ENCODE assay signal across 9 cellular contexts in the genomic region with DNA sequence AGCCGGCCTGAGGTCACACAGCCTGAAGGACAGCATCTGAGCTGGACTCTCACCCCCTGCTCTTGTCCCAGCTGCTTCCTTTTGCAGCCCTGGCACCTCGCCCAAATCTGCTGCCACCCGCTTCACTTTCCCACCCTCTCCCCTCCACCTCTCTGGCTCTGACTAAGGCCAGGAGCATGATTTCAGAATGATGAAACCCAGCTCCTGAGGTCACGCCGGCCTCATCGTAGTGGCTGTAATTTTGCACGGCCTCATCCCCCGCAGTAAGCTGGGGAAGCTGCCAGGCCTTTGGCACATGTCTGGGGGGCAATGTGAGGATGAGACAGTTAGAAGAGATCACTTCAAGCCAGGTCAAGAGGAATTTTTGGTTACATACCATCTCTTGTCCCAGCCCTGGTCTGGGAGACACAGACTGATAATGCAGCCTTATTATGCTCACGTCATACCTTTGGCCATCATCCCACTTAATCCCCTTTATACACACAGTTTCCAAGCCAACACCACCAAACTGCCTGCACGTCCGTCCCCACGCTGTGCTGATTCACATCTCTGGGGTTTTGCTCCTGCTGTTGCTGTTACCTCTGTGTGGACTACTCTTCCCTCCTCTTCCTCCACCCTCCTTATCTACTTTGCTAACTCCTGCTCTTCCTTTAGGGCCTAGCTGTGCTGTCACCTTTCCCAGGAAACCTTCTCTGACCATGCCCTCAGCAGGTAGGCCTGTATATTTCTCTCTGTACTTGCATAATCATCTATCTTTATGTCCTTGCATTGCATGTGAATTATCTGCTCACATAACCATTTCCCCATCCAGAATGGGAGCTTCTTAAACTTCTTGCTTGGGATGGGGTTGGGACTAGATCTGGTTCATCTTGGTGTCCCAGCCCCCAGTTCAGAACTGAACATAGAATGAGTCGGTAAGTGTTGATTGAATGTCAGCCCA. TPM values are rescaled to one million over a fixed set of nuclear protein-coding genes. Genes with fewer than 3 reads are reported as not detected.
A peak's percentile ranks its signal among the peaks of the same experiment; 100 is the strongest.
DNase-seq lines count a peak whose midpoint lies in the region; ATAC-seq and TF ChIP-seq lines count a peak whose summit lies in the region.
"Had no signal": no experiment of that assay in that cellular context is flagged by ENCODE, and none has a peak within 500 bp of the region (broad histone marks: within the 10 kb centered on the region; RNA-seq: fewer than 3 reads in every experiment).

No MANE protein-coding gene starts in this region.

- H3K9me2 ChIP-seq in PC-9 (ENCODE audit: insufficient read depth), result no peaks in the 10 kb centered on the region

- H2BK120ac ChIP-seq in trophoblast cell (ENCODE audit: insufficient read depth, low read length, poor library complexity), result no peak overlapping the region

- no peak overlapping the region for H3K4ac ChIP-seq in trophoblast cell (ENCODE audit: low read depth, low read length)

- H4K20me1 ChIP-seq in PC-9 (ENCODE audit: insufficient read depth), result no peaks in the 10 kb centered on the region

- peaks cover 25% of the 10 kb centered on the region for H3F3A ChIP-seq in PC-9 (ENCODE audit: insufficient read depth, low read depth)

- H3K4me3 ChIP-seq in PC-9 (no peak overlapping the region; the same call in 1 of the 2 replicates), esophagus squamous epithelium (no peak overlapping the region), trophoblast cell (ENCODE audit: low read depth, low read length) (no peak overlapping the region)
- H3K4me3 ChIP-seq: GM12878 had no signal

- intact Hi-C loops in PC-9 (cut with micrococcal nuclease; ENCODE audit: unreplicated experiment) (no loop called here), esophagus squamous epithelium (cut with DNase I) (no loop called here)

- H3K23ac ChIP-seq in trophoblast cell (ENCODE audit: low read length), result no peak overlapping the region

- no peaks in the 10 kb centered on the region for H3K79me2 ChIP-seq in PC-9 (ENCODE audit: low read depth)
- peaks cover 2% of the 10 kb centered on the region for H3K79me2 ChIP-seq in trophoblast cell (ENCODE audit: control insufficient read depth, insufficient read depth, low read length, poor library complexity)

- peak overlapping the region; percentile 57 for H3K4me2 ChIP-seq in PC-9
- H3K4me2 ChIP-seq in trophoblast cell (ENCODE audit: low read length), result no peak overlapping the region

- H3K9ac ChIP-seq in trophoblast cell (ENCODE audit: low read length), result no peak overlapping the region

- H3K36me3 ChIP-seq in PC-9 (ENCODE audit: low read depth) (no peaks in the 10 kb centered on the region), esophagus squamous epithelium (no peaks in the 10 kb centered on the region), trophoblast cell (ENCODE audit: control insufficient read depth in 1 of 2, insufficient read depth in 2 of 2, low read length in 2 of 2) (no peaks in the 10 kb centered on the region)

- H3K27ac ChIP-seq in PC-9, result peak overlapping the region; percentile 85
- peak overlapping the region; percentile 6 to 89 (median 73) for H3K27ac ChIP-seq in esophagus squamous epithelium
- no peak overlapping the region for H3K27ac ChIP-seq in trophoblast cell (ENCODE audit: low read depth, low read length)

- WGBS in esophagus squamous epithelium, 2 donors, result 54 to 60% methylated on average over 7 to 10 of the region's 13 CpGs
- WGBS in trophoblast cell (ENCODE audit: extremely low coverage, insufficient coverage, insufficient read length), result no CpG with 5 or more reads among the region's 13 CpGs

- no peak overlapping the region for H4K91ac ChIP-seq in trophoblast cell (ENCODE audit: low read depth, low read length)

- H2BK5ac ChIP-seq in trophoblast cell (ENCODE audit: low read depth, low read length, poor library complexity), result no peak overlapping the region

- H2AK5ac ChIP-seq in trophoblast cell (ENCODE audit: low read length), result no peak overlapping the region

- POLR2A ChIA-PET in PC-9 (lab: Charles Lee; ENCODE audit: unreplicated experiment), result interaction anchor here (0.6 to 0.7 kb wide), 5 partner anchors 29 to 1757 kb away, joined by 3 to 5 read pairs (median 4); no protein-coding TSS in a partner anchor

- TF ChIP-seq POLR2A in esophagus squamous epithelium (IDR thresholded peaks at IDR 0.05), result no peak

- no peak for ATAC-seq in GM18858 (IDR thresholded peaks at IDR 0.05; ENCODE audit: unreplicated experiment)
- ATAC-seq in GM21576 (IDR thresholded peaks at IDR 0.05; ENCODE audit: unreplicated experiment), result no peak
- no peak for ATAC-seq in GM19351 (IDR thresholded peaks at IDR 0.05; ENCODE audit: unreplicated experiment)
- ATAC-seq: GM12878 had no signal

- no peaks in the 10 kb centered on the region for H3K79me1 ChIP-seq in trophoblast cell (ENCODE audit: low read length)

- DNase-seq in Daoy (ENCODE audit: low read depth) (peak; percentile 96), PC-9 (peak; percentile 87 to 88), esophagus squamous epithelium (lab: John Stamatoyannopoulos, UW) (no peak), trophoblast cell (peak; percentile 28 to 57), GM19240 (ENCODE audit: insufficient read length, low spot score) (no peak)

- no peak overlapping the region for H4K12ac ChIP-seq in trophoblast cell (ENCODE audit: low read depth, low read length)

- CTCF ChIA-PET in PC-9 (lab: Charles Lee), result no interaction called here

- no peak overlapping the region for H3K18ac ChIP-seq in trophoblast cell (ENCODE audit: low read length)

- no peak overlapping the region for H4K8ac ChIP-seq in trophoblast cell (ENCODE audit: low read depth, low read length)

- H3K27me3 ChIP-seq in PC-9 (ENCODE audit: insufficient read depth, low read depth) (no peaks in the 10 kb centered on the region), esophagus squamous epithelium (no peaks in the 10 kb centered on the region), trophoblast cell (ENCODE audit: insufficient read depth, low read length) (no peaks in the 10 kb centered on the region)

- H2BK12ac ChIP-seq in trophoblast cell (ENCODE audit: low read length), result no peak overlapping the region

- H3K14ac ChIP-seq in trophoblast cell (ENCODE audit: low read length), result no peak overlapping the region

- H3K4me1 ChIP-seq in PC-9 (replicated peaks; ENCODE audit: insufficient read depth) (peaks cover 29% of the 10 kb centered on the region), esophagus squamous epithelium (peaks cover 0 to 9% (median 5%) of the 10 kb centered on the region in 3 donors), trophoblast cell (ENCODE audit: control insufficient read depth in 1 of 2, insufficient read depth in 2 of 2, low read length in 2 of 2) (peaks cover 0 to 2% of the 10 kb centered on the region in 2 experiments)

- H3K9me3 ChIP-seq in PC-9 (ENCODE audit: insufficient read depth, low read depth), result no peaks in the 10 kb centered on the region
- H3K9me3 ChIP-seq in esophagus squamous epithelium, result no peaks in the 10 kb centered on the region
- no peaks in the 10 kb centered on the region for H3K9me3 ChIP-seq in trophoblast cell (ENCODE audit: insufficient read depth, low read depth, low read length)

- TF ChIP-seq CTCF in PC-9 (conservative IDR thresholded peaks at IDR 0.05) (no peak), esophagus squamous epithelium (IDR thresholded peaks at IDR 0.05) (no peak)

- peak overlapping the region; percentile 56 for H2AFZ ChIP-seq in PC-9
- H2AFZ ChIP-seq in trophoblast cell (ENCODE audit: insufficient read depth, low read length, poor library complexity), result no peak overlapping the region

- BruUV-seq in PC-9 (replicated peaks; lab: Mats Ljungman, UMichigan), result no TSS peak

RNA-seq across cellular contexts. Expression of a gene that starts 58.0 kb away (rescaled TPM):
- not detected in 2 replicates for total RNA-seq in Daoy (2014; rRNA removed; shearing (Covaris generic))
- not detected in 2 replicates for total RNA-seq in PC-9 (2021)
- under 1 TPM in 2 of 4 donors, not detected in 2; 0.19 to 0.97 TPM for total RNA-seq in esophagus squamous epithelium
- polyA plus RNA-seq in trophoblast cell (2013), result not detected in 2 replicates
- total RNA-seq: GM12878 had no signal
- polyA plus RNA-seq: GM12878 had no signal

Comparison
In these comparisons a context has a peak if more than half of its experiments do, and no peak if none do; other contexts are left out.
1. DNase-seq: peak in Daoy (single experiment), PC-9 (2 of 2) and trophoblast cell (2 of 2); none in esophagus squamous epithelium (single experiment) and GM19240 (single experiment).